In the genomic region with DNA sequence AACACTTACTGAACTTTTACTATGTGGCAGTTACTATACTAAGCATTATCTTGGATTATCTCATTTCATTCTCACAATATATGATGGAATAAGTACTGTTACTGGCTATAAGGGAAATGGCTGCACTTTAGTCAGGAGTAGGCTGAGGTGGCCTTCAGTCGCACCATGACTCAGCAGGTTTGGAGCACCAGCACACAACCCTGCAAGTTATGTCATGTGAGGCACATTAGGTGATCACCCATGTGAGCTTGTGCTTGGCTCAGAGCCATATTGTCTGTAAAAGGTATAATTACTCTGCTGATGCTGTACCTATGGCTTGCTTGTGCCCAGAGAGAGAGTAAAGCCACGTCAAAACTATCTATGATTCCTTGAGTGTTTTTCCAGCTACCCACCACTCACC, we compare ENCODE assay signal across 11 cellular contexts. TPM values are rescaled to one million over a fixed set of nuclear protein-coding genes. Genes with fewer than 3 reads are reported as not detected.
DNase-seq lines count a peak whose midpoint lies in the region; ATAC-seq, FAIRE-seq and TF ChIP-seq lines count a peak whose summit lies in the region.
"Had no signal": no experiment of that assay in that cellular context is flagged by ENCODE, and none has a peak within 500 bp of the region (broad histone marks: within the 10 kb centered on the region; RNA-seq: fewer than 3 reads in every experiment).

No MANE protein-coding gene starts in this region.

- DNase-seq in HepG2 (ENCODE audit: low spot score) (peak; percentile 50), right lobe of liver (no peak), NCI-H2171 (lab: John Stamatoyannopoulos, UW) (peak; percentile 89), GM12878 (ENCODE audit: low read depth, low spot score) (no peak), ureter (ENCODE audit: low spot score) (peak; percentile 62), glutamatergic neuron (no peak)
- no peak for DNase-seq in stimulated activated CD8-positive, alpha-beta memory T cell treated with anti-CD3 and anti-CD28 coated beads, Interleukin-4, amount 100 ng/mL, for 48 hours
- DNase-seq: effector memory CD4-positive, alpha-beta T cell; natural killer cell; stimulated activated naive CD8-positive, alpha-beta T cell treated with anti-CD3 and anti-CD28 coated beads, Interleukin-15, amount 100 ng/mL, for 72 hours had no signal

- intact Hi-C loops in HepG2 (cut with micrococcal nuclease; ENCODE audit: unreplicated experiment) = no loop called here
- intact Hi-C loops in right lobe of liver (cut with DNase I) = no loop called here
- intact Hi-C loops in GM12878 (cut with micrococcal nuclease; ENCODE audit: unreplicated experiment) = no loop called here

- no peak overlapping the region for H3K9ac ChIP-seq in HepG2 (ENCODE audit: insufficient read depth, low read depth, low read length)
- no peak overlapping the region for H3K9ac ChIP-seq in GM12878 (ENCODE audit: control insufficient read depth, insufficient read depth, low read length)

- BruUV-seq in HepG2 (replicated peaks; lab: Mats Ljungman, UMichigan) (no TSS peak), GM12878 (replicated peaks; lab: Mats Ljungman, UMichigan) (no TSS peak)

- no peaks in the 10 kb centered on the region for H4K20me1 ChIP-seq in HepG2 (ENCODE audit: insufficient read depth, low read length)
- no peaks in the 10 kb centered on the region for H4K20me1 ChIP-seq in GM12878 (ENCODE audit: control insufficient read depth, insufficient read depth)

- H3K36me3 Mint-ChIP-seq in glutamatergic neuron (ENCODE audit: unreplicated experiment) = no peaks in the 10 kb centered on the region
- H3K36me3 Mint-ChIP-seq: natural killer cell had no signal

- TF ChIP-seq EP300 in HepG2 (IDR thresholded peaks at IDR 0.05; ENCODE audit: low read depth in 2 of 2, low read length in 2 of 2) = no peak
- TF ChIP-seq EP300 in HepG2 (CRISPR knock-in tag; IDR thresholded peaks at IDR 0.05; ENCODE audit: borderline replicate concordance) = no peak
- no peak for TF ChIP-seq EP300 in GM12878 (IDR thresholded peaks at IDR 0.05; ENCODE audit: borderline replicate concordance in 1 of 2, control insufficient read depth in 1 of 2, low read depth in 2 of 2, low read length in 2 of 2)

- H3K4me1 ChIP-seq in HepG2 (ENCODE audit: insufficient read depth, low read length) (no peaks in the 10 kb centered on the region), right lobe of liver (no peaks in the 10 kb centered on the region), GM12878 (ENCODE audit: control insufficient read depth, insufficient read depth, low read length) (no peaks in the 10 kb centered on the region)

- SMC1A ChIA-PET in GM12878 (lab: Charles Lee; ENCODE audit: uncharacterized antibody, unreplicated experiment) = interaction anchor here (1.4 kb wide), 2 partner anchors 28 to 66 kb away, joined by 4 read pairs; no protein-coding TSS in a partner anchor

- no peaks in the 10 kb centered on the region for H3K36me3 ChIP-seq in HepG2 (replicated peaks in 1 of 2; ENCODE audit: control insufficient read depth in 1 of 2, insufficient read depth in 2 of 2, low read length in 2 of 2)
- no peaks in the 10 kb centered on the region for H3K36me3 ChIP-seq in right lobe of liver
- no peaks in the 10 kb centered on the region for H3K36me3 ChIP-seq in GM12878 (ENCODE audit: control insufficient read depth in 2 of 2, insufficient read depth in 2 of 2, low read length in 1 of 2)

- no peak for FAIRE-seq in HepG2 (lab: Jason Lieb, UNC)
- FAIRE-seq in GM12878 (lab: Jason Lieb, UNC) = no peak

- POLR2A ChIA-PET in HepG2 (lab: Yijun Ruan, JAX) = no interaction called here
- POLR2A ChIA-PET in GM12878 (lab: Charles Lee) = interaction anchor here (0.7 kb wide), 1 partner anchor 329 kb away, joined by 6 read pairs; no protein-coding TSS in a partner anchor

- H3K27ac ChIP-seq in HepG2 (ENCODE audit: extremely low read length, insufficient read depth, low read length) = no peak overlapping the region
- no peak overlapping the region for H3K27ac ChIP-seq in right lobe of liver
- no peak overlapping the region for H3K27ac ChIP-seq in GM12878 (ENCODE audit: control insufficient read depth, insufficient read depth)

- H3K79me2 ChIP-seq in HepG2 (ENCODE audit: insufficient read depth, low read length) (no peaks in the 10 kb centered on the region), GM12878 (ENCODE audit: control insufficient read depth, insufficient read depth, low read length) (no peaks in the 10 kb centered on the region)

- H3K9me3 ChIP-seq in HepG2 (ENCODE audit: low read length) (no peaks in the 10 kb centered on the region), right lobe of liver (no peaks in the 10 kb centered on the region), GM12878 (replicated peaks; ENCODE audit: control insufficient read depth, insufficient read depth, low read length) (no peaks in the 10 kb centered on the region)

- no peak for TF ChIP-seq CTCF in HepG2 (CRISPR knock-in tag; IDR thresholded peaks at IDR 0.05)
- no peak for TF ChIP-seq CTCF in right lobe of liver (IDR thresholded peaks at IDR 0.05)
- TF ChIP-seq CTCF in GM12878 (IDR thresholded peaks at IDR 0.05 in 2 of 3, conservative IDR thresholded peaks at IDR 0.05 in 1 of 3; ENCODE audit: control insufficient read depth in 2 of 3, extremely low read depth in 1 of 3, insufficient read depth in 1 of 3, low read depth in 3 of 3, low read length in 3 of 3) = no peak
- TF ChIP-seq CTCF in glutamatergic neuron (IDR thresholded peaks at IDR 0.05; ENCODE audit: partially characterized antibody, unreplicated experiment) = no peak

- no peak overlapping the region for H2AFZ ChIP-seq in HepG2 (ENCODE audit: low read length)
- no peak overlapping the region for H2AFZ ChIP-seq in GM12878 (ENCODE audit: control insufficient read depth, low read depth, low read length)

- in situ Hi-C loops in HepG2 (cut with HindIII; ENCODE audit: extremely low pct_ligation_motif_present, low pct_unique_long_range_greater_than_20kb) = no loop called here
- in situ Hi-C loops in GM12878 (cut with MboI) = no loop called here

- peaks cover 2% of the 10 kb centered on the region for H3K27me3 Mint-ChIP-seq in glutamatergic neuron (ENCODE audit: unreplicated experiment)
- H3K27me3 Mint-ChIP-seq: stimulated activated naive CD8-positive, alpha-beta T cell treated with anti-CD3 and anti-CD28 coated beads, Interleukin-15, amount 100 ng/mL, for 72 hours had no signal

- CTCF ChIA-PET in HepG2 (lab: Yijun Ruan, JAX; ENCODE audit: low intra/inter-chr PET ratio, low total read pairs) = no interaction called here
- CTCF ChIA-PET in GM12878 (lab: Yijun Ruan, JAX) = interaction anchor here (1.1 kb wide), 1 partner anchor 128 kb away, joined by 3 read pairs; no protein-coding TSS in a partner anchor

- RAD21 ChIA-PET in GM12878 (lab: Charles Lee; ENCODE audit: unreplicated experiment) = interaction anchor here (0.9 kb wide), 1 partner anchor 25 kb away, joined by 3 read pairs; no protein-coding TSS in a partner anchor

- TF ChIP-seq RAD21 in HepG2 (CRISPR knock-in tag; IDR thresholded peaks at IDR 0.05) (no peak), GM12878 (IDR thresholded peaks at IDR 0.05; ENCODE audit: insufficient read depth, low read depth, low read length) (no peak)

- H3K27me3 ChIP-seq in HepG2 (ENCODE audit: control insufficient read depth in 1 of 2, insufficient read depth in 2 of 2, low read length in 2 of 2) (no peaks in the 10 kb centered on the region), right lobe of liver (no peaks in the 10 kb centered on the region), GM12878 (replicated peaks in 1 of 2; ENCODE audit: control insufficient read depth in 2 of 2, insufficient read depth in 2 of 2, low read length in 1 of 2) (no peaks in the 10 kb centered on the region)

- WGBS in HepG2 (ENCODE audit: low lambda C conversion rate) = 0% methylated on average over 2 of the region's 2 CpGs
- 45% methylated on average over 2 of the region's 2 CpGs for WGBS in right lobe of liver (ENCODE audit: insufficient coverage, low coverage, low lambda C conversion rate, missing lambda C conversion rate)
- 62% methylated on average over 2 of the region's 2 CpGs for WGBS in GM12878 (ENCODE audit: insufficient coverage, insufficient replicate concordance, low lambda C conversion rate, missing lambda C conversion rate)

- peak; percentile 66; the same call in 2 of the 3 replicates for ATAC-seq in HepG2
- no peak for ATAC-seq in right lobe of liver
- ATAC-seq in GM12878 = peak; percentile 66
- ATAC-seq in HG03108 (IDR thresholded peaks at IDR 0.05; ENCODE audit: unreplicated experiment) = no peak
- ATAC-seq: natural killer cell; stimulated activated naive CD8-positive, alpha-beta T cell treated with anti-CD3 and anti-CD28 coated beads, Interleukin-15, amount 100 ng/mL, for 72 hours had no signal

- H3K4me3 Mint-ChIP-seq in glutamatergic neuron (ENCODE audit: unreplicated experiment) = no peak overlapping the region
- H3K4me3 Mint-ChIP-seq: natural killer cell; stimulated activated naive CD8-positive, alpha-beta T cell treated with anti-CD3 and anti-CD28 coated beads, Interleukin-15, amount 100 ng/mL, for 72 hours had no signal

- H3K4me3 ChIP-seq in HepG2 (replicated peaks in 1 of 3; ENCODE audit: insufficient read depth in 1 of 3, low read depth in 2 of 3, low read length in 3 of 3) = no peak overlapping the region
- H3K4me3 ChIP-seq in right lobe of liver = no peak overlapping the region
- no peak overlapping the region for H3K4me3 ChIP-seq in GM12878

- H3K4me2 ChIP-seq in HepG2 (ENCODE audit: low read depth, low read length) = no peak overlapping the region
- H3K4me2 ChIP-seq in GM12878 (ENCODE audit: control insufficient read depth, insufficient read depth) = no peak overlapping the region

- H3K27ac Mint-ChIP-seq in glutamatergic neuron (ENCODE audit: unreplicated experiment) = no peak overlapping the region
- H3K27ac Mint-ChIP-seq: natural killer cell; stimulated activated naive CD8-positive, alpha-beta T cell treated with anti-CD3 and anti-CD28 coated beads, Interleukin-15, amount 100 ng/mL, for 72 hours had no signal

- H3K4me1 Mint-ChIP-seq in glutamatergic neuron (ENCODE audit: low read depth, unreplicated experiment) = no peaks in the 10 kb centered on the region
- H3K4me1 Mint-ChIP-seq: natural killer cell had no signal

- peaks cover 3% of the 10 kb centered on the region for H3K9me3 Mint-ChIP-seq in glutamatergic neuron (ENCODE audit: unreplicated experiment)
- H3K9me3 Mint-ChIP-seq: natural killer cell had no signal

- TF ChIP-seq POLR2A in HepG2 (IDR thresholded peaks at IDR 0.05; ENCODE audit: insufficient read depth in 1 of 2, low read depth in 2 of 2, low read length in 2 of 2) (no peak), right lobe of liver (IDR thresholded peaks at IDR 0.05) (no peak), GM12878 (IDR thresholded peaks at IDR 0.05; ENCODE audit: low read depth, low read length) (no peak)

RNA-seq across cellular contexts. Expression of gene TIPARP, which starts 54.1 kb away (rescaled TPM):
- total RNA-seq in HepG2 (2016; rRNA removed; fragmentation: Illumina TruSeq; extraction: Trizol) (19.7 and 25.4 TPM in 2 replicates), right lobe of liver (10 to 100 TPM; 10.2 to 19.5 (median 16.4) TPM), GM12878 (2014; rRNA removed) (17.8 and 23.4 TPM in 2 replicates), GM12878 (2014; rRNA removed; fragmentation: Illumina TruSeq; extraction: Trizol) (21.5 TPM in 2 replicates), GM12878 (2021) (13.8 and 14.8 TPM in 2 replicates), ureter (30.2 TPM), glutamatergic neuron (ENCODE audit: unreplicated experiment) (9.5 TPM)
- 4.3 and 4.5 TPM in 2 replicates for total RNA-seq in HepG2 (2016; cell fraction: cytosol; rRNA removed; fragmentation: Illumina TruSeq; extraction: Trizol; ENCODE audit: low read depth)
- total RNA-seq in HepG2 (2016; cell fraction: insoluble cytoplasmic fraction; rRNA removed; fragmentation: Illumina TruSeq; extraction: Trizol) = 19.9 and 26.0 TPM in 2 replicates
- total RNA-seq in HepG2 (2016; cell fraction: membrane; rRNA removed; fragmentation: Illumina TruSeq; extraction: Trizol) = 10.5 and 12.3 TPM in 2 replicates
- total RNA-seq in HepG2 (2016; cell fraction: nucleus; rRNA removed; fragmentation: Illumina TruSeq; extraction: Trizol) = 22.2 and 24.2 TPM in 2 replicates
- polyA plus RNA-seq in HepG2 (2011; rRNA removed) (6.6 and 7.3 TPM in 2 replicates), GM12878 (2011; rRNA removed) (13.5 and 17.2 TPM in 2 replicates), GM12878 (2014; fragmentation: Illumina TruSeq; extraction: Trizol) (17.8 and 22.1 TPM in 2 replicates), GM12878 (2014; fragmentation: Nextera tagmentation; extraction: Ambion mirVana) (1 to 10 TPM; 3.2 to 3.3 TPM), GM12878 (2014; rRNA removed) (7.6 and 9.3 TPM in 2 replicates), GM12878 (2016; fragmentation: Nextera tagmentation; extraction: Ambion mirVana) (1 to 10 TPM; 6.1 to 7.9 TPM)
- polyA plus RNA-seq in HepG2 (2011; cell fraction: cytosol; rRNA removed) = 2.1 and 4.5 TPM in 2 replicates
- polyA plus RNA-seq in HepG2 (2011; cell fraction: nucleus; rRNA removed) = 3.6 and 4.6 TPM in 2 replicates
- 10.5 and 10.6 TPM in 2 replicates for polyA plus RNA-seq in HepG2 (2012)
- 0.74 and 0.79 TPM in 2 replicates for polyA plus RNA-seq in HepG2 (2016; cell fraction: cytosol; fragmentation: Illumina TruSeq; extraction: Trizol; ENCODE audit: low read depth)
- polyA plus RNA-seq in HepG2 (2016; cell fraction: insoluble cytoplasmic fraction; fragmentation: Illumina TruSeq; extraction: Trizol; ENCODE audit: low read depth) = 14.7 and 18.3 TPM in 2 replicates
- polyA plus RNA-seq in HepG2 (2016; cell fraction: membrane; fragmentation: Illumina TruSeq; extraction: Trizol; ENCODE audit: low read depth) = 2.9 and 3.6 TPM in 2 replicates
- 11.9 and 13.5 TPM in 2 replicates for polyA plus RNA-seq in HepG2 (2016; cell fraction: nucleus; fragmentation: Illumina TruSeq; extraction: Trizol; ENCODE audit: insufficient read depth, low read depth)
- polyA minus RNA-seq in HepG2 (2011; rRNA and poly(A)+ RNA removed; ENCODE audit: low replicate concordance) = 4.9 and 12.3 TPM in 2 replicates
- polyA minus RNA-seq in HepG2 (2011; cell fraction: cytosol; rRNA and poly(A)+ RNA removed) = 6.4 and 8.5 TPM in 2 replicates
- 33.6 and 42.5 TPM in 2 replicates for polyA minus RNA-seq in HepG2 (2011; cell fraction: nucleus; rRNA and poly(A)+ RNA removed)
- 60.0 and 68.9 TPM in 2 replicates for total RNA-seq in GM12878 (2013; cell fraction: nucleolus; rRNA removed)
- 12.8 TPM for polyA plus RNA-seq in GM12878 (2011; ENCODE audit: low read depth)
- 5.4 and 9.3 TPM in 2 replicates for polyA plus RNA-seq in GM12878 (2011; cell fraction: cytosol; rRNA removed)
- 12.0 and 17.3 TPM in 2 replicates for polyA plus RNA-seq in GM12878 (2011; cell fraction: nucleus; rRNA removed)
- 16.9 and 22.4 TPM in 2 replicates for polyA plus RNA-seq in GM12878 (2012)
- 17.3 and 21.8 TPM in 2 replicates for polyA minus RNA-seq in GM12878 (2011; rRNA and poly(A)+ RNA removed)
- 6.5 and 7.7 TPM in 2 replicates for polyA minus RNA-seq in GM12878 (2011; cell fraction: cytosol; rRNA and poly(A)+ RNA removed)
- 41.8 and 42.7 TPM in 2 replicates for polyA minus RNA-seq in GM12878 (2011; cell fraction: nucleus; rRNA and poly(A)+ RNA removed)

Comparison
In these comparisons a context has a peak if more than half of its experiments do, and no peak if none do; other contexts are left out.
1. ATAC-seq: peak in HepG2 (single experiment) and GM12878 (single experiment); none in right lobe of liver (0 of 4) and HG03108 (single experiment).
2. DNase-seq: peak in HepG2 (single experiment), NCI-H2171 (single experiment) and ureter (single experiment); none in right lobe of liver (0 of 3), GM12878 (single experiment), glutamatergic neuron (single experiment) and stimulated activated CD8-positive, alpha-beta memory T cell treated with anti-CD3 and anti-CD28 coated beads, Interleukin-4, amount 100 ng/mL, for 48 hours (single experiment).
3. Of the 75 proteins assayed by ChIP-seq in both HepG2 and GM12878: peak only in HepG2: none; only in GM12878: ATF7, CEBPZ, RAD51, SMAD1, YY1, ZNF24 and 1 more; in both: none; in neither: 67; mixed calls (peak in some experiments, not most) for 1.